In genomic region chr22:25746012-25746373, GRCh38 we compare ENCODE assay signal across 12 cellular contexts. TPM values are rescaled to one million over a fixed set of nuclear protein-coding genes. Genes with fewer than 3 reads are reported as not detected.
A peak's percentile ranks its signal among the peaks of the same experiment; 100 is the strongest.
DNase-seq lines count a peak whose midpoint lies in the region; TF ChIP-seq lines count a peak whose summit lies in the region.
"Had no signal": no experiment of that assay in that cellular context is flagged by ENCODE, and none has a peak within 500 bp of the region (broad histone marks: within the 10 kb centered on the region; RNA-seq: fewer than 3 reads in every experiment).

No MANE protein-coding gene starts in this region.

- peaks cover 34% of the 10 kb centered on the region for H3K4me1 ChIP-seq in osteoblast (ENCODE audit: insufficient read depth, low read length)

- no peaks in the 10 kb centered on the region for H3K9me3 ChIP-seq in osteoblast (ENCODE audit: low read depth, low read length)

- H3K27me3 ChIP-seq in brain microvascular endothelial cell (replicated peaks) = no peaks in the 10 kb centered on the region
- H3K27me3 ChIP-seq in osteoblast (ENCODE audit: insufficient read depth, low read length) = no peaks in the 10 kb centered on the region

- no peak overlapping the region for H2AFZ ChIP-seq in osteoblast (ENCODE audit: low read length)

- H4K20me1 ChIP-seq in osteoblast (ENCODE audit: insufficient read depth, low read length) = no peaks in the 10 kb centered on the region

- H3K36me3 ChIP-seq in brain microvascular endothelial cell (replicated peaks) (no peaks in the 10 kb centered on the region), osteoblast (ENCODE audit: insufficient read depth, low read length) (no peaks in the 10 kb centered on the region)

- H3K27ac ChIP-seq in brain microvascular endothelial cell = peak overlapping the region; percentile 87
- H3K27ac ChIP-seq in osteoblast (ENCODE audit: low read depth, low read length) = peak overlapping the region; percentile 98

- H3K4me3 ChIP-seq in brain microvascular endothelial cell (ENCODE audit: low read depth, low read length) = no peak overlapping the region
- H3K4me3 ChIP-seq in osteoblast (ENCODE audit: insufficient read depth, low read length) = no peak overlapping the region

- DNase-seq in EL = peak; percentile 50
- peak; percentile 36 for DNase-seq in OCI-M1 (lab: John Stamatoyannopoulos, UW)
- no peak for DNase-seq in brain microvascular endothelial cell
- peak; percentile 86 for DNase-seq in osteoblast (ENCODE audit: insufficient read length, low spot score, missing footprints)
- no peak for DNase-seq in germinal center (ENCODE audit: low spot score)
- no peak for DNase-seq in G401 (ENCODE audit: low spot score)
- no peak for DNase-seq in DMS153 treated with DMSO at 0.1 percent for 48 hours (lab: John Stamatoyannopoulos, UW; ENCODE audit: unreplicated experiment)
- DNase-seq: DMS 273 treated with DMSO at 0.1 percent for 48 hours; effector memory CD4-positive, alpha-beta T cell; NCI-H1436; T-helper 9 cell had no signal

- TF ChIP-seq CTCF in brain microvascular endothelial cell (IDR thresholded peaks at IDR 0.05; ENCODE audit: low read depth, low read length, missing control alignments) (no peak), osteoblast (IDR thresholded peaks at IDR 0.05; ENCODE audit: extremely low read depth, low read depth, low read length) (no peak)

- peak overlapping the region; percentile 52 for H3K4me2 ChIP-seq in osteoblast (ENCODE audit: insufficient read depth, low read length)

- H3K79me2 ChIP-seq in osteoblast (ENCODE audit: insufficient read depth, low read length) = no peaks in the 10 kb centered on the region

- in situ Hi-C loops in brain microvascular endothelial cell (cut with HindIII; ENCODE audit: low pct_ligation_motif_present, low sequenced_read_pairs) (no loop called here), G401 (cut with HindIII; ENCODE audit: low sequenced_read_pairs) (no loop called here)

RNA-seq across cellular contexts. Expression of gene MYO18B, which starts 4.0 kb away (rescaled TPM):
- total RNA-seq in osteoblast = under 0.01 TPM in 1 of 2 replicates, not detected in the other
- total RNA-seq in G401 (2014; rRNA removed; shearing (Covaris generic)) = not detected in 2 replicates
- total RNA-seq: neural crest cell had no signal

Comparison
In these comparisons a context has a peak if more than half of its experiments do, and no peak if none do; other contexts are left out.
1. DNase-seq: peak in EL (single experiment), OCI-M1 (single experiment) and osteoblast (single experiment); none in brain microvascular endothelial cell (single experiment), germinal center (single experiment), G401 (single experiment) and DMS153 treated with DMSO at 0.1 percent for 48 hours (single experiment).